Comparison of ENCODE assay signal across 8 cellular contexts in genomic region chr16:30761427-30761927, GRCh38. TPM values are rescaled to one million over a fixed set of nuclear protein-coding genes. Genes with fewer than 3 reads are reported as not detected.
DNase-seq lines count a peak whose midpoint lies in the region; ATAC-seq and TF ChIP-seq lines count a peak whose summit lies in the region.

No MANE protein-coding gene starts in this region.

- H3K4me1 Mint-ChIP-seq in CD4-positive, alpha-beta memory T cell: peaks cover 9 to 38% (median 26%) of the 10 kb centered on the region in 4 donors

- peak overlapping the region; percentile 94 to 98 (median 97) for H3K4me3 Mint-ChIP-seq in CD4-positive, alpha-beta memory T cell

- peaks cover 0 to 2% (median 0%) of the 10 kb centered on the region in 8 donors for H3K9me3 Mint-ChIP-seq in CD4-positive, alpha-beta memory T cell

- H3K9ac ChIP-seq in iPS-20b (ENCODE audit: low read depth, low read length): peak overlapping the region; percentile 51; the same call in 1 of the 2 replicates

- H3K4me3 ChIP-seq in CD4-positive, alpha-beta memory T cell (ENCODE audit: low read length in 2 of 2): peak overlapping the region; percentile 73 to 97
- H3K4me3 ChIP-seq in HL-60 (replicated peaks; ENCODE audit: insufficient read depth, low read length): peak overlapping the region; percentile 89
- H3K4me3 ChIP-seq in iPS-20b (ENCODE audit: low read length): peak overlapping the region; percentile 96

- peak overlapping the region; percentile 71 for H3K27ac ChIP-seq in CD4-positive, alpha-beta memory T cell (ENCODE audit: low read depth, low read length)
- H3K27ac ChIP-seq in HL-60 (replicated peaks) (peak overlapping the region; percentile 96), angular gyrus (ENCODE audit: low read depth, low read length) (peak overlapping the region; percentile 33), iPS-20b (ENCODE audit: low read length) (no peak overlapping the region)

- no peak for TF ChIP-seq CTCF in HL-60 (IDR thresholded peaks at IDR 0.05; ENCODE audit: insufficient read depth, low read length)

- peaks cover 35% of the 10 kb centered on the region for H3K36me3 ChIP-seq in CD4-positive, alpha-beta memory T cell (ENCODE audit: insufficient read depth, low read length)
- peaks cover 48% of the 10 kb centered on the region for H3K36me3 ChIP-seq in iPS-20b (ENCODE audit: insufficient read depth, low read depth, low read length)

- peaks cover 30% of the 10 kb centered on the region for H3K4me1 ChIP-seq in CD4-positive, alpha-beta memory T cell (ENCODE audit: insufficient read depth, low read length)
- no peaks in the 10 kb centered on the region; the same call in none of the 2 replicates for H3K4me1 ChIP-seq in iPS-20b (ENCODE audit: insufficient read depth, low read length)

- peaks cover 18 to 54% of the 10 kb centered on the region in 2 donors for H3K36me3 Mint-ChIP-seq in CD4-positive, alpha-beta memory T cell

- no peaks in the 10 kb centered on the region for H3K9me3 ChIP-seq in CD4-positive, alpha-beta memory T cell (ENCODE audit: control insufficient read depth in 1 of 2, low read length in 2 of 2)
- H3K9me3 ChIP-seq in iPS-20b (ENCODE audit: insufficient read depth, low read depth, low read length): no peaks in the 10 kb centered on the region

- H3K27me3 ChIP-seq in CD4-positive, alpha-beta memory T cell (ENCODE audit: insufficient read depth, low read length): no peaks in the 10 kb centered on the region
- H3K27me3 ChIP-seq in HL-60 (ENCODE audit: insufficient read depth, poor library complexity, severe bottlenecking) (no peaks in the 10 kb centered on the region), iPS-20b (ENCODE audit: insufficient read depth, low read length) (no peaks in the 10 kb centered on the region)

- intact Hi-C loops in CD4-positive, alpha-beta memory T cell (cut with micrococcal nuclease): no loop called here

- DNase-seq in CD4-positive, alpha-beta memory T cell: peak in 4 of 5 donors; percentile 16 to 63 (median 20)
- DNase-seq in HL-60 (ENCODE audit: low read depth in 1 of 2, low spot score in 1 of 2) (no peak), SK-N-DZ (ENCODE audit: low spot score) (peak; percentile 47), Ammon's horn (ENCODE audit: low spot score) (no peak)
- peak; percentile 56 to 59 for DNase-seq in stimulated activated CD4-positive, alpha-beta T cell treated with anti-CD3 and anti-CD28 coated beads, Interleukin-2, amount 100 ng/mL, for 24 hours

- no peaks in the 10 kb centered on the region for H3K27me3 Mint-ChIP-seq in CD4-positive, alpha-beta memory T cell

- H3K27ac Mint-ChIP-seq in CD4-positive, alpha-beta memory T cell: peak overlapping the region; percentile 94 to 97 (median 96)

- CTCF ChIA-PET in CD4-positive, alpha-beta memory T cell (lab: Charles Lee; ENCODE audit: partially characterized antibody): interaction anchor here (0.9 kb wide), 1 partner anchor 11 kb away, joined by 4 read pairs; no protein-coding TSS in a partner anchor

- ATAC-seq in GM19438 (IDR thresholded peaks at IDR 0.05; ENCODE audit: low read depth, unreplicated experiment): peak; percentile 25

- POLR2A ChIA-PET in CD4-positive, alpha-beta memory T cell (lab: Charles Lee; ENCODE audit: partially characterized antibody): interaction anchor here (0.7 to 3.0 kb wide), 2 partner anchors 14 to 113 kb away, joined by 3 to 13 read pairs; partner anchors contain the start of gene PHKG2

RNA-seq across cellular contexts. Expression of gene CFAP119, which starts 0.4 kb away (rescaled TPM):
- total RNA-seq in CD4-positive, alpha-beta memory T cell: 1 to 10 TPM; 2.6 to 3.4 TPM
- polyA plus RNA-seq in CD4-positive, alpha-beta memory T cell: under 1 TPM; 0.22 to 0.42 TPM
- polyA plus RNA-seq in SK-N-DZ (2014; cell fraction: cytosol; rRNA removed): 4.3 and 6.4 TPM in 2 replicates
- 29.9 and 34.1 TPM in 2 replicates for polyA plus RNA-seq in SK-N-DZ (2014; cell fraction: nucleus; rRNA removed)

RNA-seq across cellular contexts. Expression of gene RNF40, which starts 0.6 kb away (rescaled TPM):
- 100 to 1,000 TPM; 101 to 109 TPM for total RNA-seq in CD4-positive, alpha-beta memory T cell
- polyA plus RNA-seq in CD4-positive, alpha-beta memory T cell: 10 to 100 TPM; 16.6 to 52.4 TPM
- polyA plus RNA-seq in SK-N-DZ (2014; cell fraction: cytosol; rRNA removed): 76.5 and 83.8 TPM in 2 replicates
- polyA plus RNA-seq in SK-N-DZ (2014; cell fraction: nucleus; rRNA removed): 104 and 122 TPM in 2 replicates

RNA-seq across cellular contexts. Expression of gene PHKG2, which starts 13.3 kb away (rescaled TPM):
- total RNA-seq in CD4-positive, alpha-beta memory T cell: 10 to 100 TPM; 54.1 to 54.9 TPM
- polyA plus RNA-seq in CD4-positive, alpha-beta memory T cell: 10 to 100 TPM; 42.0 to 63.5 TPM
- 23.3 and 28.6 TPM in 2 replicates for polyA plus RNA-seq in SK-N-DZ (2014; cell fraction: cytosol; rRNA removed)
- 71.3 and 96.4 TPM in 2 replicates for polyA plus RNA-seq in SK-N-DZ (2014; cell fraction: nucleus; rRNA removed)

RNA-seq across cellular contexts. Expression of gene ZNF629, which starts 25.5 kb away (rescaled TPM):
- 1 to 10 TPM; 4.7 to 5.4 TPM for total RNA-seq in CD4-positive, alpha-beta memory T cell
- under 1 TPM; 0.07 to 0.94 TPM for polyA plus RNA-seq in CD4-positive, alpha-beta memory T cell
- polyA plus RNA-seq in SK-N-DZ (2014; cell fraction: cytosol; rRNA removed): 15.0 and 15.4 TPM in 2 replicates
- 10.7 and 13.9 TPM in 2 replicates for polyA plus RNA-seq in SK-N-DZ (2014; cell fraction: nucleus; rRNA removed)

Comparison
In these comparisons a context has a peak if more than half of its experiments do, and no peak if none do; other contexts are left out.
1. DNase-seq: peak in CD4-positive, alpha-beta memory T cell (4 of 5), SK-N-DZ (single experiment) and stimulated activated CD4-positive, alpha-beta T cell treated with anti-CD3 and anti-CD28 coated beads, Interleukin-2, amount 100 ng/mL, for 24 hours (2 of 2); none in HL-60 (0 of 2) and Ammon's horn (single experiment).
2. Peak in every context shown above with its lines, with median percentiles within 50 percentile points of each other: H3K4me3 ChIP-seq.